In the genomic region with DNA sequence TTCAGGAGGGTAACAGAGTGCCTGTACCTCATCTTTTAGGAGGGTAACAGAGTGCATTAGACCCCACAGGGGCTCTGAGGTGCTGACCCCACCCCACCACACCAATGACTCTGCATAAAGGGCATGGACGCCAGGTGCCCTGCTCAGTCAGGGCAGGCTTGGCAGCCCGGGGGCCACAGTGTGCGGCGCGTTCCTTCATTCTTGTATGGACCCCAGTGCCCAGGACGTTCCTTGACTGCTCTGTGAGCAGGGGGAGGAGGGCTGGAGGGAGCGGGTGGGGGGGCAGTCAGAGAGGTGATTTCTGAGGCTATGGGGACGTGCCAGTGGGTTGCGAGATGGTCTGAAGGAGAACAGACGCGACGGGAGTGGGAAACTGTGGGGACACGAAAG, we compare ENCODE assay signal across 1 cellular context.
TF ChIP-seq lines count a peak whose summit lies in the region.

No MANE protein-coding gene starts in this region.

TF ChIP-seq in H1, 55 proteins besides CTCF, POLR2A, EP300 and RAD21:
- TF ChIP-seq, protein P1, sequence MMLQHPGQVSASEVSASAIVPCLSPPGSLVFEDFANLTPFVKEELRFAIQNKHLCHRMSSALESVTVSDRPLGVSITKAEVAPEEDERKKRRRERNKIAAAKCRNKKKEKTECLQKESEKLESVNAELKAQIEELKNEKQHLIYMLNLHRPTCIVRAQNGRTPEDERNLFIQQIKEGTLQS (IDR thresholded peaks at IDR 0.05; ENCODE audit: insufficient read depth, low read depth, low read length) = no peak
- TF ChIP-seq HDAC2 (IDR thresholded peaks at IDR 0.05; ENCODE audit: borderline replicate concordance in 1 of 2, low read depth in 2 of 2, low read length in 2 of 2) (no peak), TEAD4 (IDR thresholded peaks at IDR 0.05; ENCODE audit: low read depth, low read length) (no peak), ZNF274 (IDR thresholded peaks at IDR 0.05; ENCODE audit: borderline replicate concordance, extremely low read depth, low read length) (no peak), JUN (IDR thresholded peaks at IDR 0.05; ENCODE audit: low read depth, low read length) (no peak), CEBPB (IDR thresholded peaks at IDR 0.05; ENCODE audit: low read depth, low read length) (no peak), EGR1 (IDR thresholded peaks at IDR 0.05; ENCODE audit: borderline replicate concordance, low read depth, low read length) (no peak), TBP (IDR thresholded peaks at IDR 0.05; ENCODE audit: low read depth, low read length) (no peak), NRF1 (IDR thresholded peaks at IDR 0.05; ENCODE audit: low read depth, low read length) (no peak), CTBP2 (IDR thresholded peaks at IDR 0.05; ENCODE audit: borderline replicate concordance, insufficient read depth, insufficient read length, low read length) (no peak), EZH2 (IDR thresholded peaks at IDR 0.05; ENCODE audit: low read depth, low read length, severe bottlenecking) (no peak)
- TF ChIP-seq, protein P2, sequence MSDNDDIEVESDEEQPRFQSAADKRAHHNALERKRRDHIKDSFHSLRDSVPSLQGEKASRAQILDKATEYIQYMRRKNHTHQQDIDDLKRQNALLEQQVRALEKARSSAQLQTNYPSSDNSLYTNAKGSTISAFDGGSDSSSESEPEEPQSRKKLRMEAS (IDR thresholded peaks at IDR 0.05) = no peak
- TF ChIP-seq, protein P3, sequence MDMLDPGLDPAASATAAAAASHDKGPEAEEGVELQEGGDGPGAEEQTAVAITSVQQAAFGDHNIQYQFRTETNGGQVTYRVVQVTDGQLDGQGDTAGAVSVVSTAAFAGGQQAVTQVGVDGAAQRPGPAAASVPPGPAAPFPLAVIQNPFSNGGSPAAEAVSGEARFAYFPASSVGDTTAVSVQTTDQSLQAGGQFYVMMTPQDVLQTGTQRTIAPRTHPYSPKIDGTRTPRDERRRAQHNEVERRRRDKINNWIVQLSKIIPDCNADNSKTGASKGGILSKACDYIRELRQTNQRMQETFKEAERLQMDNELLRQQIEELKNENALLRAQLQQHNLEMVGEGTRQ (IDR thresholded peaks at IDR 0.05; ENCODE audit: low read length) = no peak
TF ChIP-seq in H1: peak in this region for 0.
